ENCODE assay signal across 12 cellular contexts in the genomic region with DNA sequence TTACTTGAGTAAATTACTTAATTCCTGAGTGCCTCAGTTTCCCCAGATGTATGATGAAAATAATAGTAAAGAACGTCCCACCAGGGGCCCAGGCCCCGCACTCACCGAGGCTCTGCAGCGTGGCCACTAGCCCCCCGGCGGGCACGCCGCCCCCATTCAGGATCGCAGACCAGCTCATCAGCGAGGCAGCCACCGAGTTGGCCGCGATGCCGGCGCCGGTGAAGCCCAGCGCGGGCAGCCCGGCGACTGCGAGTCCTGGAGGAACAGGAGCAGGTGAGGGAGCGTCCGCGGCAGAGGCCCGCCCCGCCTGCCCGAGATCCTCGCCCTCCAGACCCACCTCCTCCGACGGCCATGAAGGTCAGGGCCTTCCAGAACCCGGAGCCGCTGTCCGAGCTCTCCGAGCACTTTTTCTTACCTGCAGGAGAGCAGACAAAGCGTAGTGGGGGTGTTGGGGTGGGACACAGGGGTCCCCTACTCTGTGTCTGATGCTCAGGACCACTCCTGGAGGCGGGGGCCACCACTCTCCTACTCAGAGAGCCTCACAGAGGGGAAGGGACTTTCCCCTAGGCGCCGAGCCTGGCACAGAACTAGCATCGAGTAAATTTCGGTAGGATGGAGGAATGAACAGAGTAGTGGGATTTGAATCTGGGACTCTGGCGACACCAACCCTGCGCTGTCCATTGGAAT. TPM values are rescaled to one million over a fixed set of nuclear protein-coding genes. Genes with fewer than 3 reads are reported as not detected.
DNase-seq lines count a peak whose midpoint lies in the region; ATAC-seq and TF ChIP-seq lines count a peak whose summit lies in the region.
"Had no signal": no experiment of that assay in that cellular context is flagged by ENCODE, and none has a peak within 500 bp of the region (broad histone marks: within the 10 kb centered on the region; RNA-seq: fewer than 3 reads in every experiment).

No MANE protein-coding gene starts in this region.

- peaks cover 19% of the 10 kb centered on the region for H3K36me3 Mint-ChIP-seq in activated T-cell treated with anti-CD3 and anti-CD28 coated beads, Interleukin-2, amount 50 U/mL, for 24 hours (ENCODE audit: low read depth)
- peaks cover 11% of the 10 kb centered on the region for H3K36me3 Mint-ChIP-seq in dendritic cell treated with granulocyte-macrophage colony-stimulating factor and Interleukin-4, amounts not matched to agents 40 ng/mL and 50 ng/mL, for 4 days (ENCODE audit: low read depth)

- H3K4me1 ChIP-seq in lower lobe of right lung = peaks cover 38% of the 10 kb centered on the region

- H3K36me3 ChIP-seq in lower lobe of right lung = peaks cover 13% of the 10 kb centered on the region

- H3K27me3 ChIP-seq in lower lobe of right lung (ENCODE audit: low read depth) = no peaks in the 10 kb centered on the region

- no peak overlapping the region for H3K27ac Mint-ChIP-seq in activated T-cell treated with anti-CD3 and anti-CD28 coated beads, Interleukin-2, amount 50 U/mL, for 24 hours
- peak overlapping the region; percentile 74 for H3K27ac Mint-ChIP-seq in dendritic cell treated with granulocyte-macrophage colony-stimulating factor and Interleukin-4, amounts not matched to agents 40 ng/mL and 50 ng/mL, for 4 days

- no peak for TF ChIP-seq CTCF in lower lobe of right lung (IDR thresholded peaks at IDR 0.05)

- H3K27ac ChIP-seq in caudate nucleus (ENCODE audit: low read depth, low read length) (no peak overlapping the region), lower lobe of right lung (no peak overlapping the region)
- H3K27ac ChIP-seq: A549, C4-2B had no signal

- no peaks in the 10 kb centered on the region for H3K9me3 Mint-ChIP-seq in activated T-cell treated with anti-CD3 and anti-CD28 coated beads, Interleukin-2, amount 50 U/mL, for 24 hours
- H3K9me3 Mint-ChIP-seq in dendritic cell treated with granulocyte-macrophage colony-stimulating factor and Interleukin-4, amounts not matched to agents 40 ng/mL and 50 ng/mL, for 4 days = no peaks in the 10 kb centered on the region
- H3K9me3 Mint-ChIP-seq: IgD-negative memory B cell had no signal

- DNase-seq in activated T-cell treated with anti-CD3 and anti-CD28 coated beads, Interleukin-2, amount 50 U/mL, for 1 hour = peak; percentile 12
- no peak for DNase-seq in activated T-cell treated with anti-CD3 and anti-CD28 coated beads, Interleukin-2, amount 50 U/mL, for 24 hours
- peak; percentile 56 for DNase-seq in posterior vena cava (ENCODE audit: low spot score)
- DNase-seq in caudate nucleus (lab: John Stamatoyannopoulos, UW) = no peak
- no peak for DNase-seq in lower lobe of right lung
- DNase-seq in NK-92 treated with Interleukin-12 subunit alpha and Interleukin-12 subunit beta, amount 100 ng/mL, for 24 hours (lab: John Stamatoyannopoulos, UW) = no peak

- no peaks in the 10 kb centered on the region for H3K9me3 ChIP-seq in lower lobe of right lung
- H3K9me3 ChIP-seq: A549 had no signal

- ATAC-seq in lower lobe of right lung = no peak

- H3K4me3 ChIP-seq in lower lobe of right lung = no peak overlapping the region

- peak; percentile 36 for TF ChIP-seq POLR2A in GM19099 (IDR thresholded peaks at IDR 0.05; ENCODE audit: extremely low read depth, insufficient read length, low read depth)

- no peak overlapping the region for H3K4me3 Mint-ChIP-seq in activated T-cell treated with anti-CD3 and anti-CD28 coated beads, Interleukin-2, amount 50 U/mL, for 24 hours
- H3K4me3 Mint-ChIP-seq in dendritic cell treated with granulocyte-macrophage colony-stimulating factor and Interleukin-4, amounts not matched to agents 40 ng/mL and 50 ng/mL, for 4 days = no peak overlapping the region

- H3K4me1 Mint-ChIP-seq in activated T-cell treated with anti-CD3 and anti-CD28 coated beads, Interleukin-2, amount 50 U/mL, for 24 hours (ENCODE audit: low read depth) = peaks cover 45% of the 10 kb centered on the region
- peaks cover 77% of the 10 kb centered on the region for H3K4me1 Mint-ChIP-seq in dendritic cell treated with granulocyte-macrophage colony-stimulating factor and Interleukin-4, amounts not matched to agents 40 ng/mL and 50 ng/mL, for 4 days (ENCODE audit: low read depth)

- intact Hi-C loops in dendritic cell treated with granulocyte-macrophage colony-stimulating factor and Interleukin-4, amounts not matched to agents 40 ng/mL and 50 ng/mL, for 4 days (cut with micrococcal nuclease) = loop anchor here (10.0 kb wide), 1 partner anchor 263 kb away; no protein-coding TSS in a partner anchor
- intact Hi-C loops in posterior vena cava (cut with DNase I) = loop anchor here (2.0 to 10.0 kb wide), 2 partner anchors 51 to 273 kb away; partner anchors contain the start of gene GPR3 (in 2 of the 2)
- intact Hi-C loops in lower lobe of right lung (cut with DNase I) = no loop called here

- H3K27me3 Mint-ChIP-seq in activated T-cell treated with anti-CD3 and anti-CD28 coated beads, Interleukin-2, amount 50 U/mL, for 24 hours = no peaks in the 10 kb centered on the region
- H3K27me3 Mint-ChIP-seq in dendritic cell treated with granulocyte-macrophage colony-stimulating factor and Interleukin-4, amounts not matched to agents 40 ng/mL and 50 ng/mL, for 4 days = no peaks in the 10 kb centered on the region
- H3K27me3 Mint-ChIP-seq: IgD-negative memory B cell had no signal

RNA-seq across cellular contexts. Expression of gene IFI6, which starts 3.7 kb away (rescaled TPM):
- total RNA-seq in posterior vena cava = 100 to 1,000 TPM in 1 of 2 donors, 10 to 100 TPM in 1; 55.2 to 104 TPM
- 211 TPM for total RNA-seq in lower lobe of right lung

RNA-seq across cellular contexts. Expression of gene FGR, which starts 33.3 kb away (rescaled TPM):
- total RNA-seq in posterior vena cava (10 to 100 TPM; 21.9 to 22.5 TPM), lower lobe of right lung (193 TPM)
- total RNA-seq: HT1080 had no signal

RNA-seq across cellular contexts. Expression of gene FAM76A, which starts 57.5 kb away (rescaled TPM):
- total RNA-seq in posterior vena cava (10 to 100 TPM; 16.5 to 21.0 TPM), lower lobe of right lung (18.0 TPM)

Comparison
In these comparisons a context has a peak if more than half of its experiments do, and no peak if none do; other contexts are left out.
1. DNase-seq: peak in activated T-cell treated with anti-CD3 and anti-CD28 coated beads, Interleukin-2, amount 50 U/mL, for 1 hour (single experiment) and posterior vena cava (single experiment); none in activated T-cell treated with anti-CD3 and anti-CD28 coated beads, Interleukin-2, amount 50 U/mL, for 24 hours (single experiment), caudate nucleus (0 of 61), lower lobe of right lung (single experiment) and NK-92 treated with Interleukin-12 subunit alpha and Interleukin-12 subunit beta, amount 100 ng/mL, for 24 hours (single experiment).